ENCODE assay signal across 15 cellular contexts in the genomic region with DNA sequence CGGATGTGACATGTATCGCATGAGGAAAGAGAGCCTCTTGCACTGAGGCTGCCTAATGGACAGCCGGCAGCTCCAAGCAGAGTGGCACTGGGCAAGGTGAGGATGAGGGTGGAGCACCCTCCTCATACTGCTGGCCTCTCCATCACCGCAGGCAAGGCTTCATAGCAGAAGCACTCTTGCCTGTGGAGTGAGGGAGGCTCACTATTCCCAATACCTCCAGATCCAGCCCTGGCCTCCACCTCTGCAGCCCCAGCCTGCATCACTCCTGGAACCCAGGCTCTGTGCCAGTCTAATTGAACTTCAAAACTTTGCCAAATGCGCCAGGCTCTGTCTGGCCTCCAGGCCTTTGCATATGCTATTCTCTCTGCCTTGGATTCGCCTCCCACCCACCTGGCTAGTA. TPM values are rescaled to one million over a fixed set of nuclear protein-coding genes. Genes with fewer than 3 reads are reported as not detected.
DNase-seq lines count a peak whose midpoint lies in the region; FAIRE-seq and TF ChIP-seq lines count a peak whose summit lies in the region.
"Had no signal": no experiment of that assay in that cellular context is flagged by ENCODE, and none has a peak within 500 bp of the region (broad histone marks: within the 10 kb centered on the region; RNA-seq: fewer than 3 reads in every experiment).

No MANE protein-coding gene starts in this region.

- no peaks in the 10 kb centered on the region for H3K9me2 ChIP-seq in PC-9 (ENCODE audit: insufficient read depth)

- H3K4me2 ChIP-seq in PC-9, result no peak overlapping the region
- H3K4me2 ChIP-seq in H1 (ENCODE audit: insufficient read depth in 1 of 2, low read depth in 2 of 2, low read length in 2 of 2), result no peak overlapping the region
- H3K4me2 ChIP-seq: BLaER1, GM23338 had no signal

- H3K9me3 ChIP-seq in PC-9 (ENCODE audit: insufficient read depth, low read depth) (no peaks in the 10 kb centered on the region), H1 (ENCODE audit: insufficient read depth in 2 of 2, low read depth in 1 of 2, low read length in 1 of 2) (no peaks in the 10 kb centered on the region)
- H3K9me3 ChIP-seq: BLaER1, Caco-2, HAP-1 had no signal

- no peak for FAIRE-seq in H1 (lab: Jason Lieb, UNC)
- FAIRE-seq in GM12891 (lab: Jason Lieb, UNC), result no peak
- FAIRE-seq: GM12878 had no signal

- TF ChIP-seq POLR2A in H1 (IDR thresholded peaks at IDR 0.05; ENCODE audit: control extremely low read depth in 1 of 2, low read depth in 2 of 2, low read length in 2 of 2), result no peak
- TF ChIP-seq POLR2A in GM12891 (IDR thresholded peaks at IDR 0.05; ENCODE audit: low read depth, low read length), result no peak

- no peak overlapping the region for H2BK120ac ChIP-seq in H1 (replicated peaks; ENCODE audit: low read depth, low read length)

- no peak for TF ChIP-seq CTCF in 22Rv1 (IDR thresholded peaks at IDR 0.05)
- no peak for TF ChIP-seq CTCF in PC-9 (conservative IDR thresholded peaks at IDR 0.05)
- TF ChIP-seq CTCF in H1 (IDR thresholded peaks at IDR 0.05; ENCODE audit: control extremely low read depth in 1 of 3, insufficient read depth in 1 of 3, low read depth in 1 of 3, low read length in 3 of 3), result no peak

- no peak overlapping the region for H3K4ac ChIP-seq in H1 (replicated peaks; ENCODE audit: insufficient read length, low read depth, low read length)

- no peak overlapping the region for H2BK20ac ChIP-seq in H1 (ENCODE audit: low read length)

- H4K5ac ChIP-seq in H1 (ENCODE audit: insufficient read length, low read depth, low read length), result no peak overlapping the region

- DNase-seq in H7 (peak; percentile 16), PC-9 (no peak), H1 (ENCODE audit: low read depth in 1 of 2, low spot score in 2 of 2) (no peak), SW480 (ENCODE audit: low spot score) (no peak), cerebellar cortex (ENCODE audit: low spot score) (no peak), GM12891 (ENCODE audit: insufficient read length, low spot score) (no peak)
- DNase-seq: AML-193; Caco-2; CD8-positive, alpha-beta memory T cell; IMR-90 had no signal

- no peak overlapping the region for H2AFZ ChIP-seq in PC-9
- no peak overlapping the region for H2AFZ ChIP-seq in H1 (ENCODE audit: low read length)
- H2AFZ ChIP-seq: GM23338 had no signal

- 0 out of 2 replicates have a peak overlapping the region, but pooled peaks have one; percentile 57 for H2BK5ac ChIP-seq in H1 (ENCODE audit: low read depth, low read length)

- no peak overlapping the region for H4K91ac ChIP-seq in H1 (replicated peaks; ENCODE audit: insufficient read length, low read length)

- H3K23ac ChIP-seq in H1 (ENCODE audit: insufficient read length), result no peak overlapping the region

- H2BK12ac ChIP-seq in H1 (ENCODE audit: low read depth, low read length), result peak overlapping the region; percentile 60; the same call in 1 of the 2 replicates

- H4K8ac ChIP-seq in H1 (ENCODE audit: extremely low read depth, insufficient read depth, low read length), result no peak overlapping the region

- no peaks in the 10 kb centered on the region for H3K27me3 ChIP-seq in H7 (ENCODE audit: control insufficient read depth, insufficient read depth, low read length)
- no peaks in the 10 kb centered on the region for H3K27me3 ChIP-seq in PC-9 (ENCODE audit: insufficient read depth, low read depth)
- no peaks in the 10 kb centered on the region for H3K27me3 ChIP-seq in H1 (replicated peaks in 1 of 4; ENCODE audit: control insufficient read depth in 3 of 4, extremely low read depth in 1 of 4, insufficient read depth in 3 of 4, low read length in 3 of 4)
- H3K27me3 ChIP-seq: BLaER1 had no signal

- H3K79me1 ChIP-seq in H1 (ENCODE audit: low read depth, low read length), result no peaks in the 10 kb centered on the region

- H3K4me3 ChIP-seq in H7 (ENCODE audit: insufficient read depth, low read depth, low read length) (no peak overlapping the region), PC-9 (no peak overlapping the region), H1 (ENCODE audit: extremely low read depth in 1 of 4, insufficient read depth in 2 of 4, low read depth in 3 of 4, low read length in 4 of 4) (no peak overlapping the region)
- H3K4me3 ChIP-seq: BLaER1, GM12878, GM23338, HAP-1 had no signal

- 86% methylated on average over 6 of the region's 6 CpGs; no CpG with 5 or more reads in 1 of the 2 experiments for WGBS in H1 (ENCODE audit: extremely low coverage in 1 of 2, insufficient coverage in 1 of 2, insufficient read length in 1 of 2, insufficient replicate concordance in 2 of 2, low coverage in 1 of 2, low lambda C conversion rate in 2 of 2, missing lambda C conversion rate in 1 of 2), 2 experiments

- H2AK5ac ChIP-seq in H1 (ENCODE audit: low read depth, low read length), result no peak overlapping the region

- H3K36me3 ChIP-seq in H7 (replicated peaks; ENCODE audit: control insufficient read depth, insufficient read depth, low read length), result no peaks in the 10 kb centered on the region
- no peaks in the 10 kb centered on the region for H3K36me3 ChIP-seq in PC-9 (ENCODE audit: low read depth)
- H3K36me3 ChIP-seq in H1 (ENCODE audit: control insufficient read depth in 2 of 4, insufficient read depth in 4 of 4, low read length in 3 of 4), result no peaks in the 10 kb centered on the region
- H3K36me3 ChIP-seq: BLaER1, HAP-1 had no signal

- intact Hi-C loops in PC-9 (cut with micrococcal nuclease; ENCODE audit: unreplicated experiment), result no loop called here

- no peaks in the 10 kb centered on the region for H3K23me2 ChIP-seq in H1 (ENCODE audit: low read depth, low read length)

- H3K18ac ChIP-seq in H1 (ENCODE audit: extremely low read depth, low read length), result no peak overlapping the region

- H3K9ac ChIP-seq in H1 (replicated peaks in 1 of 4; ENCODE audit: extremely low read depth in 1 of 4, low read depth in 3 of 4, low read length in 3 of 4), result no peak overlapping the region
- H3K9ac ChIP-seq: BLaER1 had no signal

- peaks cover 44% of the 10 kb centered on the region for H3F3A ChIP-seq in PC-9 (ENCODE audit: insufficient read depth, low read depth)

- no peak for TF ChIP-seq RAD21 in H1 (IDR thresholded peaks at IDR 0.05 in 1 of 2, conservative IDR thresholded peaks at IDR 0.05 in 1 of 2; ENCODE audit: low read depth in 2 of 2, low read length in 2 of 2)

- H3K27ac ChIP-seq in 22Rv1 (peak overlapping the region; percentile 64), PC-9 (0 out of 2 replicates have a peak overlapping the region, but pooled peaks have one; percentile 94), H1 (ENCODE audit: low read depth, low read length) (no peak overlapping the region)
- H3K27ac ChIP-seq: BLaER1 had no signal

- no peak overlapping the region for H3K14ac ChIP-seq in H1 (ENCODE audit: insufficient read length)

- no peaks in the 10 kb centered on the region for H3K79me2 ChIP-seq in PC-9 (ENCODE audit: low read depth)
- no peaks in the 10 kb centered on the region for H3K79me2 ChIP-seq in H1 (ENCODE audit: control insufficient read depth in 1 of 2, insufficient read depth in 2 of 2, low read length in 2 of 2)

- TF ChIP-seq EP300 in H1 (IDR thresholded peaks at IDR 0.05; ENCODE audit: borderline replicate concordance in 1 of 2, low read depth in 2 of 2, low read length in 2 of 2), result no peak

- no TSS peak for BruUV-seq in PC-9 (replicated peaks; lab: Mats Ljungman, UMichigan)

- H4K20me1 ChIP-seq in PC-9 (ENCODE audit: insufficient read depth), result no peaks in the 10 kb centered on the region
- no peaks in the 10 kb centered on the region for H4K20me1 ChIP-seq in H1 (replicated peaks in 1 of 2; ENCODE audit: control insufficient read depth in 1 of 2, insufficient read depth in 2 of 2, low read length in 2 of 2)
- H4K20me1 ChIP-seq: BLaER1 had no signal

- H3K4me1 ChIP-seq in PC-9 (replicated peaks; ENCODE audit: insufficient read depth) (peaks cover 60% of the 10 kb centered on the region), H1 (replicated peaks in 1 of 4; ENCODE audit: control insufficient read depth in 3 of 4, insufficient read depth in 4 of 4, low read length in 3 of 4) (peaks cover 0 to 11% (median 6%) of the 10 kb centered on the region in 4 experiments; a peak in 6 of 7 replicates)
- H3K4me1 ChIP-seq: HAP-1 had no signal

- POLR2A ChIA-PET in PC-9 (lab: Charles Lee; ENCODE audit: unreplicated experiment), result no interaction called here
- POLR2A ChIA-PET in H1 (lab: Charles Lee; ENCODE audit: partially characterized antibody), result no interaction called here

- CTCF ChIA-PET in PC-9 (lab: Charles Lee) (no interaction called here), H1 (lab: Charles Lee; ENCODE audit: partially characterized antibody) (interaction anchor here (0.9 to 11.5 kb wide), 3 partner anchors 10 to 102 kb away, joined by 3 to 95 read pairs (median 4); no protein-coding TSS in a partner anchor)

- H2BK15ac ChIP-seq in H1 (ENCODE audit: low read length), result peak overlapping the region; percentile 14; the same call in 1 of the 2 replicates

- H3K56ac ChIP-seq in H1 (replicated peaks; ENCODE audit: insufficient read length, low read depth, low read length), result no peak overlapping the region

TF ChIP-seq in H1, 55 proteins besides CTCF, POLR2A, EP300 and RAD21:
- TF ChIP-seq POLR2AphosphoS5 (IDR thresholded peaks at IDR 0.05; ENCODE audit: low read depth, low read length) (no peak), SIN3A (conservative IDR thresholded peaks at IDR 0.05 in 1 of 2, IDR thresholded peaks at IDR 0.05 in 1 of 2; ENCODE audit: low read depth in 1 of 2, low read length in 2 of 2) (no peak)

TF ChIP-seq in GM12891, 5 proteins besides CTCF, POLR2A, EP300 and RAD21:
- TF ChIP-seq TAF1 (IDR thresholded peaks at IDR 0.05; ENCODE audit: low read depth, low read length) (no peak), PAX5 (IDR thresholded peaks at IDR 0.05; ENCODE audit: insufficient read depth, low read length, severe bottlenecking) (no peak), POLR2AphosphoS5 (IDR thresholded peaks at IDR 0.05; ENCODE audit: low read depth, low read length) (no peak), POU2F2 (IDR thresholded peaks at IDR 0.05; ENCODE audit: low read depth, low read length) (no peak), SPI1 (IDR thresholded peaks at IDR 0.05; ENCODE audit: low read depth, low read length) (no peak)

RNA-seq across cellular contexts. Expression of a gene that starts 29.7 kb away (rescaled TPM):
- total RNA-seq in H7 (2014; rRNA removed; shearing (Covaris generic)), result 19.3 and 23.8 TPM in 2 replicates
- 25.8 and 28.0 TPM in 2 replicates for total RNA-seq in PC-9 (2021)
- total RNA-seq in H1 (2021; fragmentation: NEBNext Ultra II Directional; extraction: Animal tissue kit (Norgen Biotek cat#: 25700)), result 45.7 and 48.6 TPM in 2 replicates
- polyA plus RNA-seq in H1 (2011; rRNA removed), result 14.4 and 19.7 TPM in 2 replicates
- 15.0 TPM for polyA plus RNA-seq in H1 (2011; cell fraction: cytosol; rRNA removed)
- 74.7 TPM for polyA plus RNA-seq in H1 (2011; cell fraction: nucleus; rRNA removed)
- polyA plus RNA-seq in H1 (2012, experiment 1 of 2), result 34.7 to 39.3 TPM (median 37.2 TPM) in 4 replicates
- 33.8 TPM for polyA plus RNA-seq in H1 (2012, experiment 2 of 2)
- 27.3 TPM for polyA plus RNA-seq in H1 (2013, experiment 1 of 2)
- polyA plus RNA-seq in H1 (2013, experiment 2 of 2), result 25.0 TPM
- polyA minus RNA-seq in H1 (2011; rRNA and poly(A)+ RNA removed), result 20.9 and 22.2 TPM in 2 replicates
- polyA minus RNA-seq in H1 (2011; cell fraction: cytosol; rRNA and poly(A)+ RNA removed), result 20.5 TPM
- 27.6 TPM for polyA minus RNA-seq in H1 (2011; cell fraction: nucleus; rRNA and poly(A)+ RNA removed)
- polyA plus RNA-seq in GM12891 (2012; ENCODE audit: low read depth, missing spikeins), result not detected
